Comparison of ENCODE assay signal across 1 cellular context in genomic region chr10:46299267-46299530, GRCh38.
TF ChIP-seq lines count a peak whose summit lies in the region.

No MANE protein-coding gene starts in this region.

TF ChIP-seq in H1, 55 proteins besides CTCF, POLR2A, EP300 and RAD21:
- TF ChIP-seq CBX8 (IDR thresholded peaks at IDR 0.05; ENCODE audit: borderline replicate concordance, low read depth, low read length) (no peak), BRCA1 (IDR thresholded peaks at IDR 0.05; ENCODE audit: low read depth, low read length) (no peak), TEAD4 (IDR thresholded peaks at IDR 0.05; ENCODE audit: low read depth, low read length) (no peak), SP2 (IDR thresholded peaks at IDR 0.05; ENCODE audit: low read length) (no peak), KDM5A (IDR thresholded peaks at IDR 0.05; ENCODE audit: low read length) (no peak), MAFK (IDR thresholded peaks at IDR 0.05; ENCODE audit: low read depth, low read length) (no peak), POLR2AphosphoS5 (IDR thresholded peaks at IDR 0.05; ENCODE audit: low read depth, low read length) (no peak), SIN3A (conservative IDR thresholded peaks at IDR 0.05 in 1 of 2, IDR thresholded peaks at IDR 0.05 in 1 of 2; ENCODE audit: low read depth in 1 of 2, low read length in 2 of 2) (no peak), CHD7 (IDR thresholded peaks at IDR 0.05; ENCODE audit: insufficient replicate concordance, low read length) (no peak), NANOG (IDR thresholded peaks at IDR 0.05; ENCODE audit: insufficient read depth, low read depth, low read length, poor library complexity, severe bottlenecking) (no peak), YY1 (IDR thresholded peaks at IDR 0.05; ENCODE audit: low read depth, low read length) (no peak), TCF12 (IDR thresholded peaks at IDR 0.05; ENCODE audit: low read depth, low read length) (no peak), FOSL1 (IDR thresholded peaks at IDR 0.05; ENCODE audit: insufficient read depth, low read depth, low read length) (no peak), CREB1 (IDR thresholded peaks at IDR 0.05) (no peak), JUND (IDR thresholded peaks at IDR 0.05; ENCODE audit: low read length) (no peak), RXRA (IDR thresholded peaks at IDR 0.05; ENCODE audit: insufficient read depth, low read depth, low read length) (no peak), GTF2F1 (IDR thresholded peaks at IDR 0.05; ENCODE audit: borderline replicate concordance, low read depth, low read length) (no peak), KDM1A (IDR thresholded peaks at IDR 0.05; ENCODE audit: borderline replicate concordance, low read length) (no peak)
TF ChIP-seq in H1: peak in this region for 0.
